Comparison of ENCODE assay signal across 9 cellular contexts in the genomic region with DNA sequence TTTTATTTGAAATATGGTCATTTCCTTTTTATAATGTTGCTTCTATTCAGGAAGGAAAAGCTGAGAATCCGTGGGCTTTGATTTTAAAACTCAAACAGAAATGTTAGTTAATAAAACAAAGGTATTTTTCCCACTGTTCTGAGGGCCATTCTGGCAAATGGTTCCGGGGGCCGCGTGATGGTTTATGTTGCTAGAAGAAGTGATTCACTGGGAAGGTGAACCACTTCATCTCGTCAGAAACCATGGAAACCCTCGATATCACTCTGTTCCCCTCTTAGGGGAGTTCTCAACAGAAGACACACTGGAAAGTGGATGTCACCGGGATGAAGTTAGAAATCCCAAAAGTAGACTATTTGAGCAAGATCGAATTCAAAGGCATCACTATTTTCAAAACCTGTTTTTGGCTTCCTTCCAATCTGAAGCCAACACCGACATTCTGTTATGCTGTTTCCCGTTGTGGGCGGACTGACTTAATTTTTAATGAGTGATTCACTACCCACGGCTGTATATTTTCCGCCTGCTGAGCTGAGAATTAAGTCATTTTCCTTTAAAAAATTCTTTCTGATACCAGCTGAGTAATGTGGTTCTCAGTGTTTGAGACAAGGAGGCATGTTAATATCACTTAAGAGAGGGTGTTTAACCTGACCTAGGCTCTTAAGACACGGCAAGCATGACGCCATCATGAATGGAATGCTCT.
DNase-seq lines count a peak whose midpoint lies in the region; ATAC-seq and TF ChIP-seq lines count a peak whose summit lies in the region.
"Had no signal": no experiment of that assay in that cellular context is flagged by ENCODE, and none has a peak within 500 bp of the region (broad histone marks: within the 10 kb centered on the region; RNA-seq: fewer than 3 reads in every experiment).

No MANE protein-coding gene starts in this region.

- DNase-seq in activated CD8-positive, alpha-beta T cell treated with anti-CD3 and anti-CD28 coated beads for 36 hours, result peak; percentile 88
- DNase-seq in foreskin keratinocyte, result peak; percentile 89 to 94
- DNase-seq in stimulated activated CD4-positive, alpha-beta T cell treated with anti-CD3 and anti-CD28 coated beads, Interleukin-4, amount 100 ng/mL, for 48 hours (ENCODE audit: low read depth in 2 of 2), result peak; percentile 34 to 61
- DNase-seq in T1000 (lab: John Stamatoyannopoulos, UW), result no peak

- no peak for TF ChIP-seq CTCF in activated CD8-positive, alpha-beta T cell treated with anti-CD3 and anti-CD28 coated beads for 36 hours (IDR thresholded peaks at IDR 0.05)
- TF ChIP-seq CTCF in foreskin keratinocyte (conservative IDR thresholded peaks at IDR 0.05), result no peak

- no peaks in the 10 kb centered on the region for H3K27me3 Mint-ChIP-seq in activated CD8-positive, alpha-beta T cell treated with anti-CD3 and anti-CD28 coated beads for 36 hours

- H3K27ac ChIP-seq in foreskin keratinocyte, result no peak overlapping the region

- POLR2A ChIA-PET in activated CD8-positive, alpha-beta T cell treated with anti-CD3 and anti-CD28 coated beads for 36 hours (lab: Charles Lee), result interaction anchor here (1.0 to 1.6 kb wide), 5 partner anchors 10 to 23 kb away, joined by 3 to 4 read pairs (median 4); no protein-coding TSS in a partner anchor

- peak overlapping the region; percentile 50 for H3K4me3 Mint-ChIP-seq in activated CD8-positive, alpha-beta T cell treated with anti-CD3 and anti-CD28 coated beads for 36 hours
- H3K4me3 Mint-ChIP-seq: neural crest cell had no signal

- no peaks in the 10 kb centered on the region for H3K27me3 ChIP-seq in foreskin keratinocyte

- H3K9me3 Mint-ChIP-seq in activated CD8-positive, alpha-beta T cell treated with anti-CD3 and anti-CD28 coated beads for 36 hours, result no peaks in the 10 kb centered on the region
- H3K9me3 Mint-ChIP-seq: neural crest cell had no signal

- H3K36me3 Mint-ChIP-seq in activated CD8-positive, alpha-beta T cell treated with anti-CD3 and anti-CD28 coated beads for 36 hours (ENCODE audit: low read depth), result no peaks in the 10 kb centered on the region

- H3K27ac Mint-ChIP-seq in activated CD8-positive, alpha-beta T cell treated with anti-CD3 and anti-CD28 coated beads for 36 hours, result peak overlapping the region; percentile 95

- ATAC-seq in HG03354 (IDR thresholded peaks at IDR 0.05; ENCODE audit: poor library complexity, severe bottlenecking, unreplicated experiment) (peak; percentile 41), foreskin keratinocyte (peak; percentile 82), HG02852 (IDR thresholded peaks at IDR 0.05; ENCODE audit: unreplicated experiment) (no peak), GM18870 (IDR thresholded peaks at IDR 0.05; ENCODE audit: unreplicated experiment) (no peak), GM21515 (IDR thresholded peaks at IDR 0.05; ENCODE audit: unreplicated experiment) (no peak)
- peak; percentile 77 for ATAC-seq in activated CD8-positive, alpha-beta T cell treated with anti-CD3 and anti-CD28 coated beads for 36 hours

- H3K4me1 Mint-ChIP-seq in activated CD8-positive, alpha-beta T cell treated with anti-CD3 and anti-CD28 coated beads for 36 hours (ENCODE audit: low read depth), result peaks cover 48% of the 10 kb centered on the region

- peaks cover 8% of the 10 kb centered on the region for H3K4me1 ChIP-seq in foreskin keratinocyte

- CTCF ChIA-PET in activated CD8-positive, alpha-beta T cell treated with anti-CD3 and anti-CD28 coated beads for 36 hours (lab: Charles Lee), result interaction anchor here (0.8 to 4.0 kb wide), 9 partner anchors 17 to 158 kb away, joined by 3 to 33 read pairs (median 4); partner anchors contain the start of gene PTPRE

- intact Hi-C loops in activated CD8-positive, alpha-beta T cell treated with anti-CD3 and anti-CD28 coated beads for 36 hours (cut with micrococcal nuclease), result no loop called here

Comparison
In these comparisons a context has a peak if more than half of its experiments do, and no peak if none do; other contexts are left out.
1. ATAC-seq: peak in HG03354 (single experiment), activated CD8-positive, alpha-beta T cell treated with anti-CD3 and anti-CD28 coated beads for 36 hours (single experiment) and foreskin keratinocyte (single experiment); none in HG02852 (single experiment), GM18870 (single experiment) and GM21515 (single experiment).